21 cellular contexts compared by ENCODE assay signal in genomic region chr7:101557421-101557820, GRCh38.
DNase-seq lines count a peak whose midpoint lies in the region; FAIRE-seq and TF ChIP-seq lines count a peak whose summit lies in the region.
"Had no signal": no experiment of that assay in that cellular context is flagged by ENCODE, and none has a peak within 500 bp of the region (broad histone marks: within the 10 kb centered on the region; RNA-seq: fewer than 3 reads in every experiment).

No MANE protein-coding gene starts in this region.

- no peak overlapping the region for H3K14ac ChIP-seq in neuronal stem cell (ENCODE audit: low read length)

- H4K91ac ChIP-seq in neuronal stem cell (ENCODE audit: low read depth, low read length, poor library complexity) = no peak overlapping the region

- no peak overlapping the region for H2BK120ac ChIP-seq in neuronal stem cell (ENCODE audit: low read depth, low read length)

- POLR2A ChIA-PET in PC-9 (lab: Charles Lee; ENCODE audit: unreplicated experiment) = no interaction called here

- BruUV-seq in PC-9 (replicated peaks; lab: Mats Ljungman, UMichigan) = no TSS peak

- no peak overlapping the region for H2BK15ac ChIP-seq in neuronal stem cell (ENCODE audit: low read length)

- H3K79me2 ChIP-seq in PC-9 (ENCODE audit: low read depth) (no peaks in the 10 kb centered on the region), GM23248 (ENCODE audit: insufficient read depth) (no peaks in the 10 kb centered on the region)

- H3K9ac ChIP-seq in neuronal stem cell (ENCODE audit: low read depth, low read length, poor library complexity) (no peak overlapping the region), GM23248 (no peak overlapping the region)

- H3K4me2 ChIP-seq in neuronal stem cell (ENCODE audit: insufficient read depth, low read length, poor library complexity, severe bottlenecking) (no peak overlapping the region), PC-9 (no peak overlapping the region), GM23248 (ENCODE audit: unreplicated experiment) (no peak overlapping the region)

- H3K9me2 ChIP-seq in PC-9 (ENCODE audit: insufficient read depth) (no peaks in the 10 kb centered on the region), GM23248 (ENCODE audit: insufficient read depth) (no peaks in the 10 kb centered on the region)

- H3K79me1 ChIP-seq in neuronal stem cell (ENCODE audit: low read depth, low read length) = peaks cover 1% of the 10 kb centered on the region

- no CpG with 5 or more reads among the region's 8 CpGs for WGBS in neuronal stem cell (ENCODE audit: extremely low coverage in 2 of 2, insufficient read length in 2 of 2, insufficient replicate concordance in 1 of 2), 2 donors
- WGBS in GM23248 (ENCODE audit: low coverage in 1 of 2, low lambda C conversion rate in 2 of 2, missing lambda C conversion rate in 2 of 2), 2 experiments = 65 to 72% methylated on average over 7 to 8 of the region's 8 CpGs

- no peak overlapping the region for H2BK12ac ChIP-seq in neuronal stem cell (ENCODE audit: low read length)

- intact Hi-C loops in PC-9 (cut with micrococcal nuclease; ENCODE audit: unreplicated experiment) = no loop called here

- H3K18ac ChIP-seq in neuronal stem cell (ENCODE audit: low read length) = peak overlapping the region; percentile 23

- H3K36me3 ChIP-seq in neuronal stem cell (replicated peaks in 1 of 2; ENCODE audit: control insufficient read depth in 2 of 2, insufficient read depth in 2 of 2, low read length in 2 of 2) (peaks cover 0 to 4% of the 10 kb centered on the region in 2 donors), PC-9 (ENCODE audit: low read depth) (no peaks in the 10 kb centered on the region), GM23248 (ENCODE audit: low read depth) (no peaks in the 10 kb centered on the region)
- H3K36me3 ChIP-seq: SJCRH30 had no signal

- no peak for FAIRE-seq in urothelium cell line (lab: Jason Lieb, UNC)
- FAIRE-seq: A204.1, GM12878 had no signal

- H3K27me3 ChIP-seq in neuronal stem cell (ENCODE audit: control insufficient read depth in 3 of 3, insufficient read depth in 3 of 3, low read depth in 1 of 3, low read length in 3 of 3) (no peaks in the 10 kb centered on the region), PC-9 (ENCODE audit: insufficient read depth, low read depth) (peaks cover 25% of the 10 kb centered on the region), GM23248 (replicated peaks; ENCODE audit: insufficient read depth) (peaks cover 17% of the 10 kb centered on the region)
- H3K27me3 ChIP-seq: SJCRH30 had no signal

- no peak overlapping the region for H2AFZ ChIP-seq in neuronal stem cell (ENCODE audit: low read length)
- H2AFZ ChIP-seq in PC-9 = no peak overlapping the region
- no peak overlapping the region for H2AFZ ChIP-seq in GM23248

- H3K4me3 ChIP-seq in coronary artery (no peak overlapping the region), neuronal stem cell (ENCODE audit: low read length in 2 of 2) (no peak overlapping the region), PC-9 (no peak overlapping the region), GM23248 (no peak overlapping the region)
- H3K4me3 ChIP-seq: GM12878, SJCRH30 had no signal

- H3K4me1 ChIP-seq in neuronal stem cell (ENCODE audit: control insufficient read depth in 2 of 2, insufficient read depth in 1 of 2, low read depth in 1 of 2, low read length in 2 of 2) (peaks cover 0 to 2% of the 10 kb centered on the region in 2 donors), PC-9 (replicated peaks; ENCODE audit: insufficient read depth) (no peaks in the 10 kb centered on the region), GM23248 (ENCODE audit: insufficient read depth) (no peaks in the 10 kb centered on the region)
- H3K4me1 ChIP-seq: SJCRH30 had no signal

- no peak overlapping the region for H3K23ac ChIP-seq in neuronal stem cell (ENCODE audit: low read depth, low read length, poor library complexity)

- DNase-seq in AG08396 (ENCODE audit: low spot score) = peak; percentile 1
- peak; percentile 2 for DNase-seq in GM13977 (ENCODE audit: low spot score)
- peak; percentile 45 for DNase-seq in coronary artery (ENCODE audit: low spot score)
- no peak for DNase-seq in neuronal stem cell (ENCODE audit: low spot score)
- DNase-seq in urothelium cell line (ENCODE audit: low spot score) = no peak
- DNase-seq in NCI-H2081 treated with DMSO at 0.1 percent for 48 hours (lab: John Stamatoyannopoulos, UW) = no peak
- DNase-seq in PC-9 = no peak
- no peak for DNase-seq in GM23248
- DNase-seq: CD4-positive, CD25-positive, alpha-beta regulatory T cell; DMS79; HFFc6; KG1; NCI-H1092; NCI-H1436; NCI-H187 treated with DMSO at 0.1 percent for 48 hours; NCI-H2227 treated with DMSO at 0.1 percent for 48 hours; NCI-H510A treated with DMSO at 0.1 percent for 48 hours; NCI-H748 treated with DMSO at 0.1 percent for 48 hours; SJCRH30 had no signal

- no peak overlapping the region for H4K8ac ChIP-seq in neuronal stem cell (ENCODE audit: low read depth, low read length)

- H3K4ac ChIP-seq in neuronal stem cell (ENCODE audit: low read length) = no peak overlapping the region

- no peak overlapping the region for H2BK5ac ChIP-seq in neuronal stem cell (ENCODE audit: low read length)

- in situ Hi-C loops in GM13977 (cut with MboI; ENCODE audit: low pct_unique_long_range_greater_than_20kb, low sequenced_read_pairs, unreplicated experiment) = no loop called here
- in situ Hi-C loops in GM23248 (cut with MboI) = no loop called here

- no peaks in the 10 kb centered on the region for H4K20me1 ChIP-seq in PC-9 (ENCODE audit: insufficient read depth)
- no peaks in the 10 kb centered on the region for H4K20me1 ChIP-seq in GM23248 (ENCODE audit: insufficient read depth)

- no peaks in the 10 kb centered on the region for H3K9me3 ChIP-seq in neuronal stem cell (replicated peaks in 1 of 2; ENCODE audit: control insufficient read depth in 2 of 2, insufficient read depth in 1 of 2, low read depth in 1 of 2, low read length in 2 of 2)
- H3K9me3 ChIP-seq in PC-9 (ENCODE audit: insufficient read depth, low read depth) = no peaks in the 10 kb centered on the region
- no peaks in the 10 kb centered on the region for H3K9me3 ChIP-seq in GM23248 (ENCODE audit: low read depth)
- H3K9me3 ChIP-seq: SJCRH30 had no signal

- H3K27ac ChIP-seq in coronary artery = no peak overlapping the region
- no peak overlapping the region for H3K27ac ChIP-seq in neuronal stem cell (replicated peaks; ENCODE audit: low read length)
- no peak overlapping the region for H3K27ac ChIP-seq in PC-9
- H3K27ac ChIP-seq in GM23248 = no peak overlapping the region
- H3K27ac ChIP-seq: SJCRH30 had no signal

- CTCF ChIA-PET in PC-9 (lab: Charles Lee) = no interaction called here

- H2AK5ac ChIP-seq in neuronal stem cell (ENCODE audit: low read depth, low read length) = no peak overlapping the region

- TF ChIP-seq CTCF in GM13977 (IDR thresholded peaks at IDR 0.05; ENCODE audit: extremely low read depth, insufficient read depth, missing control alignments) = no peak
- no peak for TF ChIP-seq CTCF in coronary artery (IDR thresholded peaks at IDR 0.05)
- TF ChIP-seq CTCF in PC-9 (conservative IDR thresholded peaks at IDR 0.05) = no peak

- H3F3A ChIP-seq in PC-9 (ENCODE audit: insufficient read depth, low read depth) (no peaks in the 10 kb centered on the region), GM23248 (ENCODE audit: insufficient read depth) (no peaks in the 10 kb centered on the region)

Comparison
In these comparisons a context has a peak if more than half of its experiments do, and no peak if none do; other contexts are left out.
1. DNase-seq: peak in AG08396 (single experiment), GM13977 (single experiment) and coronary artery (single experiment); none in neuronal stem cell (single experiment), urothelium cell line (single experiment), NCI-H2081 treated with DMSO at 0.1 percent for 48 hours (single experiment), PC-9 (0 of 2) and GM23248 (single experiment).